18 cellular contexts compared by ENCODE assay signal in genomic region chr20:44173116-44173515, GRCh38. TPM values are rescaled to one million over a fixed set of nuclear protein-coding genes. Genes with fewer than 3 reads are reported as not detected.
DNase-seq lines count a peak whose midpoint lies in the region; FAIRE-seq and TF ChIP-seq lines count a peak whose summit lies in the region.
"Had no signal": no experiment of that assay in that cellular context is flagged by ENCODE, and none has a peak within 500 bp of the region (broad histone marks: within the 10 kb centered on the region; RNA-seq: fewer than 3 reads in every experiment).

No MANE protein-coding gene starts in this region.

- H3K4me1 ChIP-seq in PC-9 (replicated peaks; ENCODE audit: insufficient read depth) (peaks cover 95% of the 10 kb centered on the region), esophagus muscularis mucosa (peaks cover 69 to 99% (median 94%) of the 10 kb centered on the region in 4 donors), rectal smooth muscle tissue (ENCODE audit: control insufficient read depth, insufficient read depth, low read length) (peaks cover 41% of the 10 kb centered on the region)
- H3K4me1 ChIP-seq: Caco-2, HAP-1 had no signal

- peaks cover 4% of the 10 kb centered on the region for H3K36me3 Mint-ChIP-seq in type B pancreatic cell

- DNase-seq in PC-9 (peak; percentile 40 to 88), esophagus muscularis mucosa (ENCODE audit: extremely low spot score) (no peak), type B pancreatic cell (ENCODE audit: extremely low spot score, unreplicated experiment) (no peak), NOMO-1 treated with DMSO at 0.1 percent for 48 hours (lab: John Stamatoyannopoulos, UW; ENCODE audit: unreplicated experiment) (no peak), H54 (ENCODE audit: insufficient read length, low spot score) (no peak)
- no peak for DNase-seq in stimulated activated CD8-positive, alpha-beta memory T cell treated with anti-CD3 and anti-CD28 coated beads, Interleukin-4, amount 100 ng/mL, for 48 hours
- DNase-seq: ACHN, AML-193, Caco-2, NCI-H1417, NCI-H187 treated with DMSO at 0.1 percent for 48 hours, NCI-H69, RPMI8226, SJCRH30 had no signal

- 54% methylated on average over 5 of the region's 5 CpGs for WGBS in esophagus muscularis mucosa

- no peak for TF ChIP-seq EP300 in esophagus muscularis mucosa (IDR thresholded peaks at IDR 0.05)

- no peak for FAIRE-seq in H54 (lab: Jason Lieb, UNC)
- FAIRE-seq: GM19239 had no signal

- intact Hi-C loops in PC-9 (cut with micrococcal nuclease; ENCODE audit: unreplicated experiment) (no loop called here), esophagus muscularis mucosa (cut with DNase I) (no loop called here)

- no peak overlapping the region; the same call in 1 of the 2 replicates for H2AFZ ChIP-seq in PC-9

- H3K4me3 ChIP-seq in PC-9, result peak overlapping the region; percentile 8; the same call in 1 of the 2 replicates
- no peak overlapping the region for H3K4me3 ChIP-seq in esophagus muscularis mucosa
- H3K4me3 ChIP-seq in rectal smooth muscle tissue (ENCODE audit: low read length), result no peak overlapping the region
- H3K4me3 ChIP-seq: HAP-1, SJCRH30 had no signal

- CTCF ChIA-PET in PC-9 (lab: Charles Lee), result no interaction called here

- H3K9me3 ChIP-seq in PC-9 (ENCODE audit: insufficient read depth, low read depth) (no peaks in the 10 kb centered on the region), esophagus muscularis mucosa (no peaks in the 10 kb centered on the region)
- H3K9me3 ChIP-seq: Caco-2, HAP-1, SJCRH30 had no signal

- no peaks in the 10 kb centered on the region for H3K9me2 ChIP-seq in PC-9 (ENCODE audit: insufficient read depth)

- peak overlapping the region; percentile 82 for H3K27ac Mint-ChIP-seq in type B pancreatic cell

- H3K27me3 ChIP-seq in PC-9 (ENCODE audit: insufficient read depth, low read depth), result no peaks in the 10 kb centered on the region
- no peaks in the 10 kb centered on the region for H3K27me3 ChIP-seq in esophagus muscularis mucosa
- H3K27me3 ChIP-seq in rectal smooth muscle tissue (ENCODE audit: control insufficient read depth, insufficient read depth, low read length), result no peaks in the 10 kb centered on the region
- H3K27me3 ChIP-seq: SJCRH30 had no signal

- peaks cover 78% of the 10 kb centered on the region for H3K79me2 ChIP-seq in PC-9 (ENCODE audit: low read depth)

- peaks cover 78% of the 10 kb centered on the region for H3F3A ChIP-seq in PC-9 (ENCODE audit: insufficient read depth, low read depth)

- no peaks in the 10 kb centered on the region for H4K20me1 ChIP-seq in PC-9 (ENCODE audit: insufficient read depth)

- no TSS peak for BruUV-seq in PC-9 (replicated peaks; lab: Mats Ljungman, UMichigan)

- H3K4me1 Mint-ChIP-seq in type B pancreatic cell (ENCODE audit: unreplicated experiment), result peaks cover 8% of the 10 kb centered on the region

- no peaks in the 10 kb centered on the region for H3K36me3 ChIP-seq in PC-9 (ENCODE audit: low read depth)
- H3K36me3 ChIP-seq in esophagus muscularis mucosa, result peaks cover 0 to 12% (median 4%) of the 10 kb centered on the region in 4 donors
- peaks cover 3% of the 10 kb centered on the region for H3K36me3 ChIP-seq in rectal smooth muscle tissue (ENCODE audit: control insufficient read depth, insufficient read depth, low read length)
- H3K36me3 ChIP-seq: HAP-1, SJCRH30 had no signal

- peak overlapping the region; percentile 72 for H3K4me2 ChIP-seq in PC-9

- H3K27ac ChIP-seq in PC-9, result peak overlapping the region; percentile 99
- H3K27ac ChIP-seq in esophagus muscularis mucosa (replicated peaks in 1 of 4), result peak overlapping the region; percentile 90 to 98 (median 96)
- H3K27ac ChIP-seq in rectal smooth muscle tissue (ENCODE audit: low read depth, low read length), result peak overlapping the region; percentile 27
- H3K27ac ChIP-seq: SJCRH30 had no signal

- POLR2A ChIA-PET in PC-9 (lab: Charles Lee; ENCODE audit: unreplicated experiment), result interaction anchor here (0.5 to 0.6 kb wide), 4 partner anchors 14 to 1063 kb away, joined by 3 to 9 read pairs (median 3); partner anchors contain the start of gene JPH2

- TF ChIP-seq POLR2A in esophagus muscularis mucosa (IDR thresholded peaks at IDR 0.05; ENCODE audit: low read depth), result no peak
- no peak for TF ChIP-seq POLR2A in H54 (IDR thresholded peaks at IDR 0.05; ENCODE audit: low read depth, low read length)

- TF ChIP-seq CTCF in PC-9 (conservative IDR thresholded peaks at IDR 0.05), result no peak
- no peak for TF ChIP-seq CTCF in esophagus muscularis mucosa (IDR thresholded peaks at IDR 0.05)
- TF ChIP-seq CTCF in type B pancreatic cell (conservative IDR thresholded peaks at IDR 0.05), result no peak

- H3K4me3 Mint-ChIP-seq in type B pancreatic cell, result no peak overlapping the region

- no peak overlapping the region for H3K9ac ChIP-seq in rectal smooth muscle tissue (ENCODE audit: low read length)

- peaks cover 8% of the 10 kb centered on the region for H3K27me3 Mint-ChIP-seq in type B pancreatic cell

- no peaks in the 10 kb centered on the region for H3K9me3 Mint-ChIP-seq in type B pancreatic cell

RNA-seq across cellular contexts. Expression of gene JPH2, which starts 13.9 kb away (rescaled TPM):
- total RNA-seq in PC-9 (2021) (41.1 and 58.8 TPM in 2 replicates), esophagus muscularis mucosa (100 to 1,000 TPM; 187 to 441 (median 295) TPM), type B pancreatic cell (ENCODE audit: low replicate concordance) (4.9 and 17.3 TPM in 2 replicates)
- total RNA-seq: OCI-LY7 had no signal

RNA-seq across cellular contexts. Expression of gene OSER1, which starts 37.5 kb away (rescaled TPM):
- total RNA-seq in PC-9 (2021) (113 and 136 TPM in 2 replicates), esophagus muscularis mucosa (10 to 100 TPM; 45.2 to 94.4 (median 71.0) TPM), type B pancreatic cell (ENCODE audit: low replicate concordance) (31.1 and 38.4 TPM in 2 replicates)

Comparison
In these comparisons a context has a peak if more than half of its experiments do, and no peak if none do; other contexts are left out.
1. DNase-seq: peak in PC-9 (2 of 2); none in esophagus muscularis mucosa (single experiment), type B pancreatic cell (single experiment), NOMO-1 treated with DMSO at 0.1 percent for 48 hours (single experiment), stimulated activated CD8-positive, alpha-beta memory T cell treated with anti-CD3 and anti-CD28 coated beads, Interleukin-4, amount 100 ng/mL, for 48 hours (single experiment) and H54 (single experiment).
2. H3K27ac ChIP-seq: peak in every context shown above with its lines; median percentile 99 in PC-9; 96 in esophagus muscularis mucosa; 27 in rectal smooth muscle tissue.